In genomic region chr18:6370886-6371635, GRCh38 we compare ENCODE assay signal across 11 cellular contexts.
DNase-seq lines count a peak whose midpoint lies in the region; ATAC-seq and TF ChIP-seq lines count a peak whose summit lies in the region.
"Had no signal": no experiment of that assay in that cellular context is flagged by ENCODE, and none has a peak within 500 bp of the region (broad histone marks: within the 10 kb centered on the region; RNA-seq: fewer than 3 reads in every experiment).

No MANE protein-coding gene starts in this region.

- no peaks in the 10 kb centered on the region for H3K36me3 Mint-ChIP-seq in nephron (ENCODE audit: low read depth)
- H3K36me3 Mint-ChIP-seq: CD4-positive, CD25-positive, alpha-beta regulatory T cell had no signal

- TF ChIP-seq CTCF in nephron (IDR thresholded peaks at IDR 0.05; ENCODE audit: unreplicated experiment in 3 of 3) = no peak

- no peak overlapping the region for H3K4me3 Mint-ChIP-seq in nephron
- H3K4me3 Mint-ChIP-seq: CD4-positive, CD25-positive, alpha-beta regulatory T cell had no signal

- H3K9me3 Mint-ChIP-seq in nephron = no peaks in the 10 kb centered on the region

- no peak for ATAC-seq in GM18511 (IDR thresholded peaks at IDR 0.05; ENCODE audit: unreplicated experiment)
- ATAC-seq in HG03280 (IDR thresholded peaks at IDR 0.05; ENCODE audit: unreplicated experiment) = no peak

- peaks cover 11% of the 10 kb centered on the region for H3K4me1 Mint-ChIP-seq in nephron

- peaks cover 24% of the 10 kb centered on the region for H3K27me3 Mint-ChIP-seq in nephron (ENCODE audit: low read depth)
- H3K27me3 Mint-ChIP-seq: CD4-positive, CD25-positive, alpha-beta regulatory T cell had no signal

- peak overlapping the region in 2 of 3 experiments; percentile 19 to 29 for H3K27ac Mint-ChIP-seq in nephron
- H3K27ac Mint-ChIP-seq: CD4-positive, CD25-positive, alpha-beta regulatory T cell had no signal

- DNase-seq in DMS53 treated with DMSO at 0.1 percent for 48 hours (lab: John Stamatoyannopoulos, UW; ENCODE audit: unreplicated experiment) (peak; percentile 82), NCI-H2029 treated with DMSO at 0.1 percent for 48 hours (lab: John Stamatoyannopoulos, UW) (peak; percentile 81), SHP77 treated with DMSO at 0.1 percent for 48 hours (lab: John Stamatoyannopoulos, UW) (peak; percentile 93), SKM-1 (lab: John Stamatoyannopoulos, UW; ENCODE audit: unreplicated experiment) (no peak), iPS-NIHi7 (ENCODE audit: extremely low spot score) (no peak)
- DNase-seq: amniotic stem cell; CD4-positive, CD25-positive, alpha-beta regulatory T cell; Kasumi-1 had no signal

Comparison
In these comparisons a context has a peak if more than half of its experiments do, and no peak if none do; other contexts are left out.
1. DNase-seq: peak in DMS53 treated with DMSO at 0.1 percent for 48 hours (single experiment), NCI-H2029 treated with DMSO at 0.1 percent for 48 hours (single experiment) and SHP77 treated with DMSO at 0.1 percent for 48 hours (single experiment); none in SKM-1 (single experiment) and iPS-NIHi7 (single experiment).